10 cellular contexts compared by ENCODE assay signal in the genomic region with DNA sequence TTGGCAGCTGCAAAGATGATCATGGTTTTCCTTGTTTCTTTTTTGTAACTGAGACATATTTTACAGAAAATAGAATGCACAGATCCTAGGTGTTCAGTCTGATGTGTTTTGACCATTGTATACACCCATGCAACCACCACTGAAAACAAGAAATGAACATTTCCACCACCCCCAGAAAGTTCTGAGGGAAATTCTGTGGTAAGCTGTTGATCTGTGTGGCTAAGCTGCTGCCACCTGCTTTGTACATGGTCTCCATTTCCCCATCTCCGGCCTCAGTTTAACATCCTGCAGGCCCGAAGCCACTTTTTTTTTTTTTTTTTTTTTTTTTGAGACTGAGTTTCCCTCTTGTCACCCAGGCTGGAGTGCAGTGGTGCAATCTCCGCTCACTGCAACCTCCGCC.
DNase-seq lines count a peak whose midpoint lies in the region; ATAC-seq and TF ChIP-seq lines count a peak whose summit lies in the region.
"Had no signal": no experiment of that assay in that cellular context is flagged by ENCODE, and none has a peak within 500 bp of the region (broad histone marks: within the 10 kb centered on the region; RNA-seq: fewer than 3 reads in every experiment).

No MANE protein-coding gene starts in this region.

- no peaks in the 10 kb centered on the region for H4K20me1 ChIP-seq in OCI-LY3 (ENCODE audit: insufficient read depth, low read length)

- peak overlapping the region; percentile 25 for H3K4me2 ChIP-seq in OCI-LY3 (ENCODE audit: low read length)

- H3K79me2 ChIP-seq in OCI-LY3 (ENCODE audit: low read length), result no peaks in the 10 kb centered on the region

- POLR2A ChIA-PET in GM10248 (lab: Yijun Ruan, JAX), result no interaction called here

- intact Hi-C loops in gastrocnemius medialis (cut with DNase I; ENCODE audit: low total_unique reads), result no loop called here

- ATAC-seq in GM19351 (IDR thresholded peaks at IDR 0.05; ENCODE audit: unreplicated experiment) (peak; percentile 99), HG02885 (IDR thresholded peaks at IDR 0.05; ENCODE audit: poor library complexity, unreplicated experiment) (peak; percentile 99), gastrocnemius medialis (no peak)
- ATAC-seq: heart right ventricle had no signal

- no peak for TF ChIP-seq CTCF in GM10248 (IDR thresholded peaks at IDR 0.05; ENCODE audit: control extremely low read depth, extremely low read depth, low read depth, missing control alignments)
- no peak for TF ChIP-seq CTCF in OCI-LY3 (IDR thresholded peaks at IDR 0.05; ENCODE audit: low read depth, low read length)
- no peak for TF ChIP-seq CTCF in gastrocnemius medialis (IDR thresholded peaks at IDR 0.05 in 4 of 5, conservative IDR thresholded peaks at IDR 0.05 in 1 of 5)

- H3K4me1 ChIP-seq in OCI-LY3 (ENCODE audit: low read length) (peaks cover 7% of the 10 kb centered on the region), gastrocnemius medialis (no peaks in the 10 kb centered on the region)
- H3K4me1 ChIP-seq: heart right ventricle had no signal

- H3K9me3 ChIP-seq in OCI-LY3 (ENCODE audit: insufficient read depth, low read length) (no peaks in the 10 kb centered on the region), gastrocnemius medialis (no peaks in the 10 kb centered on the region)
- H3K9me3 ChIP-seq: heart right ventricle had no signal

- H2AFZ ChIP-seq in OCI-LY3 (ENCODE audit: low read depth, low read length), result no peak overlapping the region

- CTCF ChIA-PET in GM10248 (lab: Yijun Ruan, JAX), result no interaction called here

- H3K27ac ChIP-seq in OCI-LY3 (ENCODE audit: low read length), result no peak overlapping the region
- no peak overlapping the region for H3K27ac ChIP-seq in gastrocnemius medialis
- H3K27ac ChIP-seq: heart right ventricle had no signal

- H3K36me3 ChIP-seq in OCI-LY3 (replicated peaks; ENCODE audit: low read depth, low read length) (no peaks in the 10 kb centered on the region), gastrocnemius medialis (no peaks in the 10 kb centered on the region)
- H3K36me3 ChIP-seq: heart right ventricle had no signal

- no peak overlapping the region for H3K9ac ChIP-seq in OCI-LY3 (ENCODE audit: low read length)

- no peak overlapping the region for H3K4me3 ChIP-seq in OCI-LY3 (ENCODE audit: low read length)
- H3K4me3 ChIP-seq in gastrocnemius medialis, result no peak overlapping the region
- H3K4me3 ChIP-seq: heart right ventricle had no signal

- DNase-seq in GM10248 (ENCODE audit: extremely low spot score), result peak; percentile 51
- DNase-seq in NCI-H2227 (lab: John Stamatoyannopoulos, UW; ENCODE audit: unreplicated experiment), result no peak
- DNase-seq in NCI-H524 (lab: John Stamatoyannopoulos, UW), result no peak
- no peak for DNase-seq in hippocampal formation (lab: John Stamatoyannopoulos, UW)
- no peak for DNase-seq in gastrocnemius medialis
- DNase-seq: heart right ventricle, naive B cell had no signal

- TF ChIP-seq POLR2A in gastrocnemius medialis (IDR thresholded peaks at IDR 0.05), result no peak

- H3K27me3 ChIP-seq in OCI-LY3 (ENCODE audit: low read depth, low read length) (no peaks in the 10 kb centered on the region), gastrocnemius medialis (no peaks in the 10 kb centered on the region)

- in situ Hi-C loops in gastrocnemius medialis (cut with MboI; ENCODE audit: low sequenced_read_pairs in 4 of 4), result no loop called here

Comparison
In these comparisons a context has a peak if more than half of its experiments do, and no peak if none do; other contexts are left out.
1. ATAC-seq: peak in GM19351 (single experiment) and HG02885 (single experiment); none in gastrocnemius medialis (0 of 2).